ENCODE assay signal across 32 cellular contexts in the genomic region with DNA sequence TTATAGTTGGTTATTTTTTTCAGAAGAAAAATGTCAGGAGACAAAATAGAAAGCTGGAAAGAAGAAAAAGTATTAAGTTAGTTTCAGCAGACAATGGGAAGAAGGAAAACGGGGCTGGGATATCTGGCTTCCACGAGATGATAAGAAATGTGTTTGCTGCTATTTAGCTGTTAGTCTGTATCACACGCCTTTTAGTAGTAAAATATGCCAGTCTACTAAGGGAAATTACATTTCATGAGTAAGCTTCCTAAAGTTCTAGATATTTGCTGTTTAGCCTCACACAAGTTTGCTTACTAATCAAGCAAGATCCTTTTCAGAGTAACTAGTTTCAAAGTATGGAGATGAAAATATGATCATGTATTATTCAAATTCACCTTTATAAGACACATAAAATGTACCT. TPM values are rescaled to one million over a fixed set of nuclear protein-coding genes. Genes with fewer than 3 reads are reported as not detected.
"Had no signal": no experiment of that assay in that cellular context is flagged by ENCODE, and none has a peak within 500 bp of the region (broad histone marks: within the 10 kb centered on the region; RNA-seq: fewer than 3 reads in every experiment).

No MANE protein-coding gene starts in this region.

- H3K9me3 Mint-ChIP-seq: activated CD4-positive, alpha-beta T cell treated with anti-CD3 and anti-CD28 coated beads, Interleukin-2, amount 10 ng/mL, durations not matched to agents 24 days and 14 days; activated CD8-positive, alpha-beta T cell treated with anti-CD3 and anti-CD28 coated beads for 36 hours; activated naive CD4-positive, alpha-beta T cell treated with anti-CD3 and anti-CD28 coated beads, Interleukin-2, amount 50 U/mL, for 24 hours; activated naive CD8-positive, alpha-beta T cell treated with anti-CD3 and anti-CD28 coated beads, Interleukin-2, amount 10 ng/mL, durations not matched to agents 7 days and 5 days; activated T-cell treated with anti-CD3 and anti-CD28 coated beads, Interleukin-2, amount 50 U/mL, for 24 hours; activated T-helper 2 cell treated with anti-CD3 and anti-CD28 coated beads, Interferon-gamma antibody, Interleukin-2, Interleukin-4, amounts not matched to agents 10 μg/mL and 5 μg/mL and 100 μg/mL, durations not matched to agents 14 hours and 24 hours and 36 hours had no signal

- H3K27me3 ChIP-seq: adrenal gland, body of pancreas, breast epithelium, SJCRH30 had no signal

- H3K4me1 Mint-ChIP-seq: activated CD4-positive, alpha-beta T cell treated with anti-CD3 and anti-CD28 coated beads, Interleukin-2, amount 10 ng/mL, durations not matched to agents 24 days and 14 days; activated naive CD4-positive, alpha-beta T cell treated with anti-CD3 and anti-CD28 coated beads, Interleukin-2, amount 50 U/mL, for 24 hours; activated naive CD8-positive, alpha-beta T cell treated with anti-CD3 and anti-CD28 coated beads, Interleukin-2, amount 10 ng/mL, durations not matched to agents 7 days and 5 days had no signal

- H3K27ac Mint-ChIP-seq: activated CD4-positive, alpha-beta T cell treated with anti-CD3 and anti-CD28 coated beads, Interleukin-2, amount 10 ng/mL, durations not matched to agents 24 days and 14 days; activated CD8-positive, alpha-beta T cell treated with anti-CD3 and anti-CD28 coated beads for 36 hours; activated naive CD4-positive, alpha-beta T cell treated with anti-CD3 and anti-CD28 coated beads, Interleukin-2, amount 50 U/mL, for 24 hours; activated naive CD8-positive, alpha-beta T cell treated with anti-CD3 and anti-CD28 coated beads, Interleukin-2, amount 10 ng/mL, durations not matched to agents 7 days and 5 days; activated T-cell treated with anti-CD3 and anti-CD28 coated beads, Interleukin-2, amount 50 U/mL, for 24 hours; activated T-helper 2 cell treated with anti-CD3 and anti-CD28 coated beads, Interferon-gamma antibody, Interleukin-2, Interleukin-4, amounts not matched to agents 10 μg/mL and 5 μg/mL and 100 μg/mL, durations not matched to agents 14 hours and 24 hours and 36 hours had no signal

- H3K9me3 ChIP-seq: adrenal gland, body of pancreas, breast epithelium, SJCRH30 had no signal

- H3K4me1 ChIP-seq: adrenal gland, body of pancreas, breast epithelium, SJCRH30 had no signal

- H3K4me3 ChIP-seq: adrenal gland, body of pancreas, breast epithelium, SJCRH30, SK-N-MC had no signal

- H3K36me3 Mint-ChIP-seq: activated naive CD4-positive, alpha-beta T cell treated with anti-CD3 and anti-CD28 coated beads, Interleukin-2, amount 50 U/mL, for 24 hours; activated naive CD8-positive, alpha-beta T cell treated with anti-CD3 and anti-CD28 coated beads, Interleukin-2, amount 10 ng/mL, durations not matched to agents 7 days and 5 days had no signal

- H3K4me3 Mint-ChIP-seq: activated CD4-positive, alpha-beta T cell treated with anti-CD3 and anti-CD28 coated beads, Interleukin-2, amount 10 ng/mL, durations not matched to agents 24 days and 14 days; activated CD8-positive, alpha-beta T cell treated with anti-CD3 and anti-CD28 coated beads for 36 hours; activated naive CD4-positive, alpha-beta T cell treated with anti-CD3 and anti-CD28 coated beads, Interleukin-2, amount 50 U/mL, for 24 hours; activated naive CD8-positive, alpha-beta T cell treated with anti-CD3 and anti-CD28 coated beads, Interleukin-2, amount 10 ng/mL, durations not matched to agents 7 days and 5 days; activated T-cell treated with anti-CD3 and anti-CD28 coated beads, Interleukin-2, amount 50 U/mL, for 24 hours had no signal

- H3K27ac ChIP-seq: adrenal gland, body of pancreas, breast epithelium, SJCRH30, SK-N-MC had no signal

- ATAC-seq: activated CD8-positive, alpha-beta T cell treated with anti-CD3 and anti-CD28 coated beads for 36 hours; body of pancreas; Panc1 had no signal

- DNase-seq: activated CD4-positive, alpha-beta T cell treated with anti-CD3 and anti-CD28 coated beads, Interleukin-2, amount 10 ng/mL, durations not matched to agents 24 days and 14 days; activated CD4-positive, alpha-beta T cell treated with anti-CD3 and anti-CD28 coated beads, Interleukin-2, amount 50 U/mL, for 4 hours; activated CD8-positive, alpha-beta T cell treated with anti-CD3 and anti-CD28 coated beads for 36 hours; activated gamma-delta T cell; activated naive CD4-positive, alpha-beta T cell treated with Interleukin-2 at 50 U/mL for 16 hours; activated naive CD8-positive, alpha-beta T cell treated with anti-CD3 and anti-CD28 coated beads, Interleukin-2, amount 10 ng/mL, durations not matched to agents 7 days and 5 days; activated T-cell treated with anti-CD3 and anti-CD28 coated beads, Interleukin-2, amount 50 U/mL, for 24 hours; adrenal gland; body of pancreas; Karpas-422; KBM-7; NCI-H1105; NCI-H1417 treated with DMSO at 0.1 percent for 48 hours; NCI-H187 treated with DMSO at 0.1 percent for 48 hours; NCI-H2081; NCI-H345; NCI-H524 treated with DMSO at 0.1 percent for 48 hours; SHP77; SJCRH30 had no signal

- H3K27me3 Mint-ChIP-seq: activated CD8-positive, alpha-beta T cell treated with anti-CD3 and anti-CD28 coated beads for 36 hours had no signal

- H3K36me3 ChIP-seq: adrenal gland, breast epithelium, SJCRH30 had no signal

RNA-seq across cellular contexts. Expression of gene OR51B4, which starts 1.5 kb away (rescaled TPM):
- total RNA-seq: activated CD4-positive, alpha-beta T cell treated with anti-CD3 and anti-CD28 coated beads, Interleukin-2, amount 10 ng/mL, durations not matched to agents 24 days and 14 days; activated CD8-positive, alpha-beta memory T cell treated with anti-CD3 and anti-CD28 coated beads for 36 hours; activated CD8-positive, alpha-beta T cell treated with anti-CD3 and anti-CD28 coated beads for 36 hours; activated naive CD8-positive, alpha-beta T cell treated with anti-CD3 and anti-CD28 coated beads, Interleukin-2, amount 10 ng/mL, durations not matched to agents 7 days and 5 days; activated T-helper 2 cell treated with anti-CD3 and anti-CD28 coated beads, Interferon-gamma antibody, Interleukin-2, Interleukin-4, amounts not matched to agents 10 μg/mL and 5 μg/mL and 100 μg/mL, durations not matched to agents 14 hours and 24 hours and 36 hours; astrocyte; cardiac septum; MCF 10A; NCI-H460; RPMI7951; SJCRH30; T-helper 1 cell treated with Interleukin-12 subunit alpha and Interleukin-12 subunit beta and Interleukin-4 antibody, amounts not matched to agents 30 ng/mL and 1 ng/mL, for 36 hours; T-helper 2 cell treated with Interferon-gamma antibody and Interleukin-4, amounts not matched to agents 100 ng/mL and 5 ng/mL, for 36 hours had no signal
- polyA plus RNA-seq: adrenal gland had no signal

RNA-seq across cellular contexts. Expression of gene OR51B2, which starts 23.9 kb away (rescaled TPM):
- total RNA-seq: activated CD4-positive, alpha-beta T cell treated with anti-CD3 and anti-CD28 coated beads, Interleukin-2, amount 10 ng/mL, durations not matched to agents 24 days and 14 days; activated CD8-positive, alpha-beta memory T cell treated with anti-CD3 and anti-CD28 coated beads for 36 hours; activated CD8-positive, alpha-beta T cell treated with anti-CD3 and anti-CD28 coated beads for 36 hours; activated naive CD8-positive, alpha-beta T cell treated with anti-CD3 and anti-CD28 coated beads, Interleukin-2, amount 10 ng/mL, durations not matched to agents 7 days and 5 days; activated T-helper 2 cell treated with anti-CD3 and anti-CD28 coated beads, Interferon-gamma antibody, Interleukin-2, Interleukin-4, amounts not matched to agents 10 μg/mL and 5 μg/mL and 100 μg/mL, durations not matched to agents 14 hours and 24 hours and 36 hours; astrocyte; cardiac septum; MCF 10A; NCI-H460; SJCRH30; T-helper 1 cell treated with Interleukin-12 subunit alpha and Interleukin-12 subunit beta and Interleukin-4 antibody, amounts not matched to agents 30 ng/mL and 1 ng/mL, for 36 hours; T-helper 2 cell treated with Interferon-gamma antibody and Interleukin-4, amounts not matched to agents 100 ng/mL and 5 ng/mL, for 36 hours had no signal
- polyA plus RNA-seq: adrenal gland had no signal

RNA-seq across cellular contexts. Expression of gene HBE1, which starts 30.5 kb away (rescaled TPM):
- total RNA-seq: activated CD4-positive, alpha-beta T cell treated with anti-CD3 and anti-CD28 coated beads, Interleukin-2, amount 10 ng/mL, durations not matched to agents 24 days and 14 days; activated CD8-positive, alpha-beta memory T cell treated with anti-CD3 and anti-CD28 coated beads for 36 hours; activated CD8-positive, alpha-beta T cell treated with anti-CD3 and anti-CD28 coated beads for 36 hours; activated naive CD8-positive, alpha-beta T cell treated with anti-CD3 and anti-CD28 coated beads, Interleukin-2, amount 10 ng/mL, durations not matched to agents 7 days and 5 days; activated T-helper 2 cell treated with anti-CD3 and anti-CD28 coated beads, Interferon-gamma antibody, Interleukin-2, Interleukin-4, amounts not matched to agents 10 μg/mL and 5 μg/mL and 100 μg/mL, durations not matched to agents 14 hours and 24 hours and 36 hours; astrocyte; body of pancreas; breast epithelium; cardiac septum; MCF 10A; T-helper 1 cell treated with Interleukin-12 subunit alpha and Interleukin-12 subunit beta and Interleukin-4 antibody, amounts not matched to agents 30 ng/mL and 1 ng/mL, for 36 hours; T-helper 2 cell treated with Interferon-gamma antibody and Interleukin-4, amounts not matched to agents 100 ng/mL and 5 ng/mL, for 36 hours had no signal

RNA-seq across cellular contexts. Expression of gene OR51B5, which starts 43.1 kb away (rescaled TPM):
- total RNA-seq: activated CD4-positive, alpha-beta T cell treated with anti-CD3 and anti-CD28 coated beads, Interleukin-2, amount 10 ng/mL, durations not matched to agents 24 days and 14 days; activated CD8-positive, alpha-beta memory T cell treated with anti-CD3 and anti-CD28 coated beads for 36 hours; activated CD8-positive, alpha-beta T cell treated with anti-CD3 and anti-CD28 coated beads for 36 hours; activated naive CD8-positive, alpha-beta T cell treated with anti-CD3 and anti-CD28 coated beads, Interleukin-2, amount 10 ng/mL, durations not matched to agents 7 days and 5 days; activated T-helper 2 cell treated with anti-CD3 and anti-CD28 coated beads, Interferon-gamma antibody, Interleukin-2, Interleukin-4, amounts not matched to agents 10 μg/mL and 5 μg/mL and 100 μg/mL, durations not matched to agents 14 hours and 24 hours and 36 hours; astrocyte; body of pancreas; cardiac septum; MCF 10A; NCI-H460; T-helper 1 cell treated with Interleukin-12 subunit alpha and Interleukin-12 subunit beta and Interleukin-4 antibody, amounts not matched to agents 30 ng/mL and 1 ng/mL, for 36 hours; T-helper 2 cell treated with Interferon-gamma antibody and Interleukin-4, amounts not matched to agents 100 ng/mL and 5 ng/mL, for 36 hours had no signal

RNA-seq across cellular contexts. Expression of gene HBG2, which starts 45.7 kb away (rescaled TPM):
- total RNA-seq: activated CD4-positive, alpha-beta T cell treated with anti-CD3 and anti-CD28 coated beads, Interleukin-2, amount 10 ng/mL, durations not matched to agents 24 days and 14 days; activated CD8-positive, alpha-beta memory T cell treated with anti-CD3 and anti-CD28 coated beads for 36 hours; activated CD8-positive, alpha-beta T cell treated with anti-CD3 and anti-CD28 coated beads for 36 hours; activated naive CD8-positive, alpha-beta T cell treated with anti-CD3 and anti-CD28 coated beads, Interleukin-2, amount 10 ng/mL, durations not matched to agents 7 days and 5 days; activated T-helper 2 cell treated with anti-CD3 and anti-CD28 coated beads, Interferon-gamma antibody, Interleukin-2, Interleukin-4, amounts not matched to agents 10 μg/mL and 5 μg/mL and 100 μg/mL, durations not matched to agents 14 hours and 24 hours and 36 hours; astrocyte; body of pancreas; breast epithelium; MCF 10A; NCI-H460; SJCRH30; T-helper 1 cell treated with Interleukin-12 subunit alpha and Interleukin-12 subunit beta and Interleukin-4 antibody, amounts not matched to agents 30 ng/mL and 1 ng/mL, for 36 hours; T-helper 2 cell treated with Interferon-gamma antibody and Interleukin-4, amounts not matched to agents 100 ng/mL and 5 ng/mL, for 36 hours had no signal
